In genomic region chr4:113657834-113658233, GRCh38 we compare ENCODE assay signal across 12 cellular contexts.
DNase-seq lines count a peak whose midpoint lies in the region; ATAC-seq, FAIRE-seq and TF ChIP-seq lines count a peak whose summit lies in the region.
"Had no signal": no experiment of that assay in that cellular context is flagged by ENCODE, and none has a peak within 500 bp of the region (broad histone marks: within the 10 kb centered on the region; RNA-seq: fewer than 3 reads in every experiment).

No MANE protein-coding gene starts in this region.

- 31 to 37% methylated on average over 3 of the region's 3 CpGs for WGBS in pancreas, 2 donors

- TF ChIP-seq CTCF in choroid plexus epithelial cell (conservative IDR thresholded peaks at IDR 0.05; ENCODE audit: low read depth, low read length) = no peak
- TF ChIP-seq CTCF in pancreas (IDR thresholded peaks at IDR 0.05) = no peak
- no peak for TF ChIP-seq CTCF in progenitor cell of endocrine pancreas (IDR thresholded peaks at IDR 0.05; ENCODE audit: unreplicated experiment)

- H3K4me3 Mint-ChIP-seq in activated T-cell treated with anti-CD3 and anti-CD28 coated beads, Interleukin-2, amount 50 U/mL, for 4 hours = no peak overlapping the region
- no peak overlapping the region for H3K4me3 Mint-ChIP-seq in progenitor cell of endocrine pancreas (ENCODE audit: low read depth)

- H3K27me3 ChIP-seq in pancreas = no peaks in the 10 kb centered on the region

- no peak overlapping the region for H3K27ac Mint-ChIP-seq in progenitor cell of endocrine pancreas

- H3K27me3 Mint-ChIP-seq in activated T-cell treated with anti-CD3 and anti-CD28 coated beads, Interleukin-2, amount 50 U/mL, for 4 hours (ENCODE audit: low read depth) = no peaks in the 10 kb centered on the region
- no peaks in the 10 kb centered on the region for H3K27me3 Mint-ChIP-seq in progenitor cell of endocrine pancreas

- H3K4me1 ChIP-seq in pancreas = peaks cover 0 to 16% (median 6%) of the 10 kb centered on the region in 3 donors

- intact Hi-C loops in pancreas (cut with DNase I) = no loop called here

- DNase-seq in activated T-cell treated with anti-CD3 and anti-CD28 coated beads, Interleukin-2, amount 50 U/mL, for 4 hours = no peak
- DNase-seq in activated T-cell treated with anti-CD3 and anti-CD28 coated beads, Interleukin-2, amount 50 U/mL, for 1 hour = no peak
- DNase-seq in M059J (ENCODE audit: low read depth) = peak; percentile 41
- DNase-seq in choroid plexus epithelial cell (ENCODE audit: low read depth) = peak; percentile 55
- no peak for DNase-seq in pancreas
- DNase-seq in amniotic stem cell (lab: John Stamatoyannopoulos, UW) = no peak
- DNase-seq in stimulated activated CD4-positive, alpha-beta T cell treated with anti-CD3 and anti-CD28 coated beads, Interleukin-1b, Interleukin-23, amount 100 ng/mL, for 48 hours = no peak
- DNase-seq in progenitor cell of endocrine pancreas (ENCODE audit: low spot score, unreplicated experiment) = no peak
- DNase-seq: cerebellar nuclear complex, posterior cingulate gyrus, T-helper 2 cell had no signal

- FAIRE-seq in pancreas (lab: Jason Lieb, UNC) = no peak

- peaks cover 38% of the 10 kb centered on the region for H3K36me3 Mint-ChIP-seq in activated T-cell treated with anti-CD3 and anti-CD28 coated beads, Interleukin-2, amount 50 U/mL, for 4 hours (ENCODE audit: insufficient read depth)
- peaks cover 18% of the 10 kb centered on the region for H3K36me3 Mint-ChIP-seq in progenitor cell of endocrine pancreas (ENCODE audit: insufficient read depth)

- no peaks in the 10 kb centered on the region for H3K36me3 ChIP-seq in pancreas

- H3K4me3 ChIP-seq in choroid plexus epithelial cell (ENCODE audit: low read depth, low read length) = no peak overlapping the region
- H3K4me3 ChIP-seq in pancreas = no peak overlapping the region
- H3K4me3 ChIP-seq: lung had no signal

- H3K4me1 Mint-ChIP-seq in activated T-cell treated with anti-CD3 and anti-CD28 coated beads, Interleukin-2, amount 50 U/mL, for 4 hours (ENCODE audit: low read depth) = peaks cover 39% of the 10 kb centered on the region
- peaks cover 26% of the 10 kb centered on the region for H3K4me1 Mint-ChIP-seq in progenitor cell of endocrine pancreas (ENCODE audit: low read depth)

- no peak overlapping the region for H3K27ac ChIP-seq in pancreas

- H3K9me3 ChIP-seq in pancreas = no peaks in the 10 kb centered on the region

- H3K9me3 Mint-ChIP-seq in activated T-cell treated with anti-CD3 and anti-CD28 coated beads, Interleukin-2, amount 50 U/mL, for 4 hours = peaks cover 5% of the 10 kb centered on the region
- H3K9me3 Mint-ChIP-seq in progenitor cell of endocrine pancreas (ENCODE audit: low read depth) = peaks cover 6% of the 10 kb centered on the region

- peak; percentile 54 to 57 for ATAC-seq in activated T-cell treated with anti-CD3 and anti-CD28 coated beads, Interleukin-2, amount 50 U/mL, for 4 hours
- ATAC-seq in pancreas = peak in 3 of 4 donors; percentile 66 to 79 (median 69)

Comparison
In these comparisons a context has a peak if more than half of its experiments do, and no peak if none do; other contexts are left out.
1. DNase-seq: peak in M059J (single experiment) and choroid plexus epithelial cell (single experiment); none in activated T-cell treated with anti-CD3 and anti-CD28 coated beads, Interleukin-2, amount 50 U/mL, for 4 hours (single experiment), activated T-cell treated with anti-CD3 and anti-CD28 coated beads, Interleukin-2, amount 50 U/mL, for 1 hour (single experiment), pancreas (0 of 6), amniotic stem cell (single experiment), stimulated activated CD4-positive, alpha-beta T cell treated with anti-CD3 and anti-CD28 coated beads, Interleukin-1b, Interleukin-23, amount 100 ng/mL, for 48 hours (single experiment) and progenitor cell of endocrine pancreas (single experiment).